13 cellular contexts compared by ENCODE assay signal in genomic region chr15:55530861-55531313, GRCh38. TPM values are rescaled to one million over a fixed set of nuclear protein-coding genes. Genes with fewer than 3 reads are reported as not detected.
A peak's percentile ranks its signal among the peaks of the same experiment; 100 is the strongest.
DNase-seq lines count a peak whose midpoint lies in the region; ATAC-seq and TF ChIP-seq lines count a peak whose summit lies in the region.
"Had no signal": no experiment of that assay in that cellular context is flagged by ENCODE, and none has a peak within 500 bp of the region (broad histone marks: within the 10 kb centered on the region; RNA-seq: fewer than 3 reads in every experiment).

No MANE protein-coding gene starts in this region.

- H3K4me1 ChIP-seq in RWPE2 (ENCODE audit: insufficient read depth, poor library complexity, severe bottlenecking) (no peaks in the 10 kb centered on the region), skeletal muscle tissue (ENCODE audit: control insufficient read depth in 3 of 3, insufficient read depth in 3 of 3, low read length in 3 of 3) (peaks cover 0 to 9% (median 5%) of the 10 kb centered on the region in 3 donors)
- H3K4me1 ChIP-seq: tibial artery had no signal

- H3K36me3 ChIP-seq in RWPE2 (ENCODE audit: low read depth) (no peaks in the 10 kb centered on the region), skeletal muscle tissue (ENCODE audit: control insufficient read depth in 3 of 3, insufficient read depth in 3 of 3, low read length in 3 of 3) (no peaks in the 10 kb centered on the region)
- H3K36me3 ChIP-seq: tibial artery had no signal

- H3K4me1 Mint-ChIP-seq in naive thymus-derived CD8-positive, alpha-beta T cell = peaks cover 0 to 5% (median 2%) of the 10 kb centered on the region in 4 donors
- H3K4me1 Mint-ChIP-seq in endothelial cell (ENCODE audit: unreplicated experiment) (peaks cover 20% of the 10 kb centered on the region), natural killer cell (peaks cover 0 to 5% of the 10 kb centered on the region in 2 donors)

- H3K4me3 Mint-ChIP-seq in naive thymus-derived CD8-positive, alpha-beta T cell = no peak overlapping the region
- H3K4me3 Mint-ChIP-seq in endothelial cell (ENCODE audit: unreplicated experiment) = no peak overlapping the region
- no peak overlapping the region for H3K4me3 Mint-ChIP-seq in natural killer cell
- H3K4me3 Mint-ChIP-seq: T-cell had no signal

- H3K27me3 ChIP-seq in RWPE2 (ENCODE audit: insufficient read depth, poor library complexity, severe bottlenecking) (no peaks in the 10 kb centered on the region), skeletal muscle tissue (ENCODE audit: control insufficient read depth in 3 of 3, insufficient read depth in 3 of 3, low read length in 3 of 3) (no peaks in the 10 kb centered on the region)
- H3K27me3 ChIP-seq: tibial artery had no signal

- POLR2A ChIA-PET in naive thymus-derived CD8-positive, alpha-beta T cell (lab: Charles Lee) = no interaction called here

- H3K9me3 ChIP-seq in RWPE2 (ENCODE audit: severe bottlenecking) (no peaks in the 10 kb centered on the region), skeletal muscle tissue (ENCODE audit: control insufficient read depth in 3 of 3, low read length in 3 of 3) (no peaks in the 10 kb centered on the region)
- H3K9me3 ChIP-seq: tibial artery had no signal

- H3K36me3 Mint-ChIP-seq in naive thymus-derived CD8-positive, alpha-beta T cell = peaks cover 0 to 4% (median 3%) of the 10 kb centered on the region in 3 donors
- H3K36me3 Mint-ChIP-seq in endothelial cell (ENCODE audit: low read depth, unreplicated experiment) (no peaks in the 10 kb centered on the region), natural killer cell (no peaks in the 10 kb centered on the region)
- H3K36me3 Mint-ChIP-seq: T-cell had no signal

- H3K4me3 ChIP-seq in RWPE2 (ENCODE audit: severe bottlenecking) = no peak overlapping the region
- no peak overlapping the region for H3K4me3 ChIP-seq in fibroblast of villous mesenchyme (ENCODE audit: low read depth, low read length)
- no peak overlapping the region for H3K4me3 ChIP-seq in skeletal muscle tissue (ENCODE audit: low read length in 3 of 3)
- H3K4me3 ChIP-seq: tibial artery had no signal

- H3K9me3 Mint-ChIP-seq in naive thymus-derived CD8-positive, alpha-beta T cell = peaks cover 0 to 7% (median 0%) of the 10 kb centered on the region in 9 donors
- H3K9me3 Mint-ChIP-seq in endothelial cell (ENCODE audit: unreplicated experiment) = no peaks in the 10 kb centered on the region
- no peaks in the 10 kb centered on the region for H3K9me3 Mint-ChIP-seq in natural killer cell

- H3K27ac ChIP-seq in RWPE2 (ENCODE audit: poor library complexity, severe bottlenecking) = no peak overlapping the region
- peak overlapping the region; percentile 30 for H3K27ac ChIP-seq in skeletal muscle tissue (ENCODE audit: low read depth, low read length)
- H3K27ac ChIP-seq: KMS-11, tibial artery had no signal

- H3K27me3 Mint-ChIP-seq in naive thymus-derived CD8-positive, alpha-beta T cell = peaks cover 0 to 13% (median 7%) of the 10 kb centered on the region in 5 donors
- H3K27me3 Mint-ChIP-seq in endothelial cell (ENCODE audit: unreplicated experiment) (peaks cover 3% of the 10 kb centered on the region), natural killer cell (ENCODE audit: low read depth in 2 of 2) (no peaks in the 10 kb centered on the region)

- intact Hi-C loops in natural killer cell (cut with micrococcal nuclease) = no loop called here

- H3K27ac Mint-ChIP-seq in naive thymus-derived CD8-positive, alpha-beta T cell = no peak overlapping the region
- H3K27ac Mint-ChIP-seq in endothelial cell (ENCODE audit: unreplicated experiment) = no peak overlapping the region
- H3K27ac Mint-ChIP-seq in natural killer cell = no peak overlapping the region
- H3K27ac Mint-ChIP-seq: T-cell had no signal

- TF ChIP-seq CTCF in RWPE2 (IDR thresholded peaks at IDR 0.05; ENCODE audit: poor library complexity, severe bottlenecking) (no peak), fibroblast of villous mesenchyme (IDR thresholded peaks at IDR 0.05; ENCODE audit: insufficient read depth, low read depth, low read length) (no peak), endothelial cell (IDR thresholded peaks at IDR 0.05; ENCODE audit: unreplicated experiment) (no peak), natural killer cell (IDR thresholded peaks at IDR 0.05) (no peak)

- ATAC-seq in RWPE2 (ENCODE audit: low read depth) = peak; percentile 59; the same call in 2 of the 3 replicates
- ATAC-seq in naive thymus-derived CD8-positive, alpha-beta T cell = no peak
- no peak for ATAC-seq in natural killer cell
- ATAC-seq: T-cell had no signal

- no peak overlapping the region for H3K9ac ChIP-seq in skeletal muscle tissue (ENCODE audit: low read depth in 1 of 3, low read length in 3 of 3)
- H3K9ac ChIP-seq: KMS-11 had no signal

- peak; percentile 14 for DNase-seq in NCI-H510A treated with DMSO at 0.1 percent for 48 hours (lab: John Stamatoyannopoulos, UW)
- DNase-seq in NCI-H510A (lab: John Stamatoyannopoulos, UW) = no peak
- DNase-seq in RWPE2 (ENCODE audit: low spot score) = no peak
- DNase-seq in fibroblast of villous mesenchyme (ENCODE audit: low read depth) = peak; percentile 35
- DNase-seq in naive thymus-derived CD8-positive, alpha-beta T cell = no peak
- no peak for DNase-seq in endothelial cell (ENCODE audit: low spot score)
- no peak for DNase-seq in natural killer cell
- DNase-seq: kidney, NCI-H446 treated with DMSO at 0.1 percent for 48 hours, T-cell, tibial artery had no signal

RNA-seq across cellular contexts. Expression of gene DNAAF4, which starts 22.9 kb away (rescaled TPM):
- total RNA-seq in fibroblast of villous mesenchyme (0.64 and 1.3 TPM in 2 replicates), skeletal muscle tissue (1.6 TPM), endothelial cell (ENCODE audit: unreplicated experiment) (5.6 TPM), natural killer cell (not detected)
- 1 to 10 TPM; 2.6 to 2.9 TPM for total RNA-seq in naive thymus-derived CD8-positive, alpha-beta T cell
- under 1 TPM in 2 of 3 donors, not detected in 1; 0.24 to 0.63 TPM for polyA plus RNA-seq in naive thymus-derived CD8-positive, alpha-beta T cell

RNA-seq across cellular contexts. Expression of gene PYGO1, which starts 57.3 kb away (rescaled TPM):
- 9.0 and 12.5 TPM in 2 replicates for total RNA-seq in fibroblast of villous mesenchyme
- 10.4 TPM for total RNA-seq in skeletal muscle tissue
- total RNA-seq in naive thymus-derived CD8-positive, alpha-beta T cell = not detected
- polyA plus RNA-seq in naive thymus-derived CD8-positive, alpha-beta T cell = not detected
- 1.5 TPM for total RNA-seq in endothelial cell (ENCODE audit: unreplicated experiment)
- total RNA-seq in natural killer cell = under 1 TPM in 1 of 3 donors, not detected in 2; 0.16 TPM

Comparison
In these comparisons a context has a peak if more than half of its experiments do, and no peak if none do; other contexts are left out.
1. DNase-seq: peak in NCI-H510A treated with DMSO at 0.1 percent for 48 hours (single experiment) and fibroblast of villous mesenchyme (single experiment); none in NCI-H510A (single experiment), RWPE2 (single experiment), naive thymus-derived CD8-positive, alpha-beta T cell (0 of 10), endothelial cell (single experiment) and natural killer cell (single experiment).